1 cellular context compared by ENCODE assay signal in the genomic region with DNA sequence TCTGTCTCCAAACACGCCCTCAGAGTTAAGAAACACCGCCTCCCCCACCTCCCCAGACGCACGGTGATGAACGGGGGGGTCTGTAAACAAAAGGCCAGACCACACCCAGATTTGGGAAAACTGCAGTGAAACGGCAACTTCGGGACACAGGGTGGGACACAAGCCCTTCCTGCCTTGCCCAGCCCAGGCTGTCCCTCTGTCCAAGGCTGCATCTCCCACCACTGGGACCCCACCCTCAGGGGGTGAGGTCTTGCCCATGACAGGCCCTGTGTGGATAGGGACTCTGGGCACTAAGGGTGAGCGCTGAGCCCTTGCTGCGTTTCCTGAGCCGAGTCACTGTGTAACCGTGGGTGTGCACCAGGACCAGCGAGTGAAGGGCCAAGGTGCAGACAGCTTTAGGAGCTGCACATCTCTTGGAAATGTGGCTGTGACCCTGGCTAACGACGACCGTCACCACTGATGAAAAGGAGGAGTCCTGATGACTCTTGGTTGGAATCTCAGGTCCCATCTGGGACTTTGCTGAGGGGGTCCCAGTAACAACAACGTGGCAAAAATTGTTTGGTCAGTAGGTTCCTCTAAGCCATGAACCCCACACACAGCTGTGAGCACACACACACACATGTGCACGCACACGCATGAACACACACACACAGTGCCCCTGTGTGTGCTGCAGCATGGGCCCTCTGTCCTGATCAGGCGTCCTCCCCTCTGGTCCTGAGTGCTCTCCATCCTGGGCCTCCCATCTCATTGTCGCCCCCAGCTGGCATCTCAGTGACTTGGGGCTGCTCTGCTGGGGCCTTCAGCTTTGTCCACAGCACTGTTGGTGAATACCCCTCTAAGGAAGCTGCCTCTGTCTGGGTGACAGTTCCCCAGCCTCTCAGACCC.
TF ChIP-seq lines count a peak whose summit lies in the region.

No MANE protein-coding gene starts in this region.

TF ChIP-seq in HepG2, 621 proteins besides CTCF, POLR2A, EP300 and RAD21 (continued from another document):
- TF ChIP-seq, protein P1, sequence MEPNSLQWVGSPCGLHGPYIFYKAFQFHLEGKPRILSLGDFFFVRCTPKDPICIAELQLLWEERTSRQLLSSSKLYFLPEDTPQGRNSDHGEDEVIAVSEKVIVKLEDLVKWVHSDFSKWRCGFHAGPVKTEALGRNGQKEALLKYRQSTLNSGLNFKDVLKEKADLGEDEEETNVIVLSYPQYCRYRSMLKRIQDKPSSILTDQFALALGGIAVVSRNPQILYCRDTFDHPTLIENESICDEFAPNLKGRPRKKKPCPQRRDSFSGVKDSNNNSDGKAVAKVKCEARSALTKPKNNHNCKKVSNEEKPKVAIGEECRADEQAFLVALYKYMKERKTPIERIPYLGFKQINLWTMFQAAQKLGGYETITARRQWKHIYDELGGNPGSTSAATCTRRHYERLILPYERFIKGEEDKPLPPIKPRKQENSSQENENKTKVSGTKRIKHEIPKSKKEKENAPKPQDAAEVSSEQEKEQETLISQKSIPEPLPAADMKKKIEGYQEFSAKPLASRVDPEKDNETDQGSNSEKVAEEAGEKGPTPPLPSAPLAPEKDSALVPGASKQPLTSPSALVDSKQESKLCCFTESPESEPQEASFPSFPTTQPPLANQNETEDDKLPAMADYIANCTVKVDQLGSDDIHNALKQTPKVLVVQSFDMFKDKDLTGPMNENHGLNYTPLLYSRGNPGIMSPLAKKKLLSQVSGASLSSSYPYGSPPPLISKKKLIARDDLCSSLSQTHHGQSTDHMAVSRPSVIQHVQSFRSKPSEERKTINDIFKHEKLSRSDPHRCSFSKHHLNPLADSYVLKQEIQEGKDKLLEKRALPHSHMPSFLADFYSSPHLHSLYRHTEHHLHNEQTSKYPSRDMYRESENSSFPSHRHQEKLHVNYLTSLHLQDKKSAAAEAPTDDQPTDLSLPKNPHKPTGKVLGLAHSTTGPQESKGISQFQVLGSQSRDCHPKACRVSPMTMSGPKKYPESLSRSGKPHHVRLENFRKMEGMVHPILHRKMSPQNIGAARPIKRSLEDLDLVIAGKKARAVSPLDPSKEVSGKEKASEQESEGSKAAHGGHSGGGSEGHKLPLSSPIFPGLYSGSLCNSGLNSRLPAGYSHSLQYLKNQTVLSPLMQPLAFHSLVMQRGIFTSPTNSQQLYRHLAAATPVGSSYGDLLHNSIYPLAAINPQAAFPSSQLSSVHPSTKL (CRISPR knock-in tag; IDR thresholded peaks at IDR 0.05) = no peak
- TF ChIP-seq ZNF24 (IDR thresholded peaks at IDR 0.05) = no peak
- peak; percentile 34 for TF ChIP-seq STAG1 (CRISPR knock-in tag; IDR thresholded peaks at IDR 0.05)
- TF ChIP-seq ZNF263 (CRISPR knock-in tag; IDR thresholded peaks at IDR 0.05) = peak; percentile 97
- no peak for TF ChIP-seq DR1 (CRISPR knock-in tag; IDR thresholded peaks at IDR 0.05)
- TF ChIP-seq MEIS2 (CRISPR knock-in tag; IDR thresholded peaks at IDR 0.05) = no peak
- TF ChIP-seq, protein P2, sequence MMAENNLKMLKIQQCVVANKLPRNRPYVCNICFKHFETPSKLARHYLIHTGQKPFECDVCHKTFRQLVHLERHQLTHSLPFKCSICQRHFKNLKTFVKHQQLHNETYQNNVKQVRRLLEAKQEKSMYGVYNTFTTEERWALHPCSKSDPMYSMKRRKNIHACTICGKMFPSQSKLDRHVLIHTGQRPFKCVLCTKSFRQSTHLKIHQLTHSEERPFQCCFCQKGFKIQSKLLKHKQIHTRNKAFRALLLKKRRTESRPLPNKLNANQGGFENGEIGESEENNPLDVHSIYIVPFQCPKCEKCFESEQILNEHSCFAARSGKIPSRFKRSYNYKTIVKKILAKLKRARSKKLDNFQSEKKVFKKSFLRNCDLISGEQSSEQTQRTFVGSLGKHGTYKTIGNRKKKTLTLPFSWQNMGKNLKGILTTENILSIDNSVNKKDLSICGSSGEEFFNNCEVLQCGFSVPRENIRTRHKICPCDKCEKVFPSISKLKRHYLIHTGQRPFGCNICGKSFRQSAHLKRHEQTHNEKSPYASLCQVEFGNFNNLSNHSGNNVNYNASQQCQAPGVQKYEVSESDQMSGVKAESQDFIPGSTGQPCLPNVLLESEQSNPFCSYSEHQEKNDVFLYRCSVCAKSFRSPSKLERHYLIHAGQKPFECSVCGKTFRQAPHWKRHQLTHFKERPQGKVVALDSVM (CRISPR knock-in tag; IDR thresholded peaks at IDR 0.05) = peak; percentile 39; the same call in 1 of the 2 replicates
- TF ChIP-seq, protein P3, sequence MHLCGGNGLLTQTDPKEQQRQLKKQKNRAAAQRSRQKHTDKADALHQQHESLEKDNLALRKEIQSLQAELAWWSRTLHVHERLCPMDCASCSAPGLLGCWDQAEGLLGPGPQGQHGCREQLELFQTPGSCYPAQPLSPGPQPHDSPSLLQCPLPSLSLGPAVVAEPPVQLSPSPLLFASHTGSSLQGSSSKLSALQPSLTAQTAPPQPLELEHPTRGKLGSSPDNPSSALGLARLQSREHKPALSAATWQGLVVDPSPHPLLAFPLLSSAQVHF (CRISPR knock-in tag; IDR thresholded peaks at IDR 0.05) = no peak
- TF ChIP-seq, protein P4, sequence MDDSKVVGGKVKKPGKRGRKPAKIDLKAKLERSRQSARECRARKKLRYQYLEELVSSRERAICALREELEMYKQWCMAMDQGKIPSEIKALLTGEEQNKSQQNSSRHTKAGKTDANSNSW (CRISPR knock-in tag; IDR thresholded peaks at IDR 0.05; ENCODE audit: borderline replicate concordance) = no peak
- TF ChIP-seq ZNF788 (CRISPR knock-in tag; IDR thresholded peaks at IDR 0.05; ENCODE audit: borderline replicate concordance) = no peak
- TF ChIP-seq, protein P5, sequence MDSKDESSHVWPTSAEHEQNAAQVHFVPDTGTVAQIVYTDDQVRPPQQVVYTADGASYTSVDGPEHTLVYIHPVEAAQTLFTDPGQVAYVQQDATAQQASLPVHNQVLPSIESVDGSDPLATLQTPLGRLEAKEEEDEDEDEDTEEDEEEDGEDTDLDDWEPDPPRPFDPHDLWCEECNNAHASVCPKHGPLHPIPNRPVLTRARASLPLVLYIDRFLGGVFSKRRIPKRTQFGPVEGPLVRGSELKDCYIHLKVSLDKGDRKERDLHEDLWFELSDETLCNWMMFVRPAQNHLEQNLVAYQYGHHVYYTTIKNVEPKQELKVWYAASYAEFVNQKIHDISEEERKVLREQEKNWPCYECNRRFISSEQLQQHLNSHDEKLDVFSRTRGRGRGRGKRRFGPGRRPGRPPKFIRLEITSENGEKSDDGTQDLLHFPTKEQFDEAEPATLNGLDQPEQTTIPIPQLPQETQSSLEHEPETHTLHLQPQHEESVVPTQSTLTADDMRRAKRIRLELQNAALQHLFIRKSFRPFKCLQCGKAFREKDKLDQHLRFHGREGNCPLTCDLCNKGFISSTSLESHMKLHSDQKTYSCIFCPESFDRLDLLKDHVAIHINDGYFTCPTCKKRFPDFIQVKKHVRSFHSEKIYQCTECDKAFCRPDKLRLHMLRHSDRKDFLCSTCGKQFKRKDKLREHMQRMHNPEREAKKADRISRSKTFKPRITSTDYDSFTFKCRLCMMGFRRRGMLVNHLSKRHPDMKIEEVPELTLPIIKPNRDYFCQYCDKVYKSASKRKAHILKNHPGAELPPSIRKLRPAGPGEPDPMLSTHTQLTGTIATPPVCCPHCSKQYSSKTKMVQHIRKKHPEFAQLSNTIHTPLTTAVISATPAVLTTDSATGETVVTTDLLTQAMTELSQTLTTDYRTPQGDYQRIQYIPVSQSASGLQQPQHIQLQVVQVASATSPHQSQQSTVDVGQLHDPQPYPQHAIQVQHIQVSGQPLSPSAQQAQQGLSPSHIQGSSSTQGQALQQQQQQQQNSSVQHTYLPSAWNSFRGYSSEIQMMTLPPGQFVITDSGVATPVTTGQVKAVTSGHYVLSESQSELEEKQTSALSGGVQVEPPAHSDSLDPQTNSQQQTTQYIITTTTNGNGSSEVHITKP (CRISPR knock-in tag; IDR thresholded peaks at IDR 0.05; ENCODE audit: low read depth) = no peak
- TF ChIP-seq NPAS2 (CRISPR knock-in tag; IDR thresholded peaks at IDR 0.05; ENCODE audit: borderline replicate concordance) = no peak
- TF ChIP-seq ZNF775 (CRISPR knock-in tag; IDR thresholded peaks at IDR 0.05; ENCODE audit: borderline replicate concordance) = no peak
- TF ChIP-seq NFE2L2 (IDR thresholded peaks at IDR 0.05; ENCODE audit: low read length) = no peak
- TF ChIP-seq, protein P6, sequence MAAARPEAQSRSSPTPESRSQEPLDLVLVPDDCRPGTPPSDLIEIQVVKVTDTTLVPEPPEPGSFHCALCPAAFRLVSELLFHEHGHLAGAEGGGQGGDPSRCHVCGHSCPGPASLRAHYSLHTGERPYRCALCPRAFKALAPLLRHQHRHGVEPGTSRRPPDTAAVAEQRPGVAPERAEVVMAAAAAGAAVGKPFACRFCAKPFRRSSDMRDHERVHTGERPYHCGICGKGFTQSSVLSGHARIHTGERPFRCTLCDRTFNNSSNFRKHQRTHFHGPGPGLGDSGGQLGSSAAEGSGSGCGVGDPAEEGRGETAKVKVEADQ (CRISPR knock-in tag; IDR thresholded peaks at IDR 0.05; ENCODE audit: borderline replicate concordance) = no peak
- no peak for TF ChIP-seq MBD4 (IDR thresholded peaks at IDR 0.05; ENCODE audit: borderline replicate concordance, low read length)
- TF ChIP-seq ZKSCAN8 (CRISPR knock-in tag; IDR thresholded peaks at IDR 0.05; ENCODE audit: borderline replicate concordance) = no peak
